ENCODE assay signal across 9 cellular contexts in genomic region chr5:119274024-119274766, GRCh38.
DNase-seq lines count a peak whose midpoint lies in the region; ATAC-seq and TF ChIP-seq lines count a peak whose summit lies in the region.
"Had no signal": no experiment of that assay in that cellular context is flagged by ENCODE, and none has a peak within 500 bp of the region (broad histone marks: within the 10 kb centered on the region; RNA-seq: fewer than 3 reads in every experiment).

No MANE protein-coding gene starts in this region.

- H2AFZ ChIP-seq in GM23338 (no peak overlapping the region), PC-9 (no peak overlapping the region)

- H3K4me3 Mint-ChIP-seq in GM23338, result no peak overlapping the region
- peak overlapping the region; percentile 77 for H3K4me3 Mint-ChIP-seq in stimulated activated naive B cell treated with anti-CD40 and anti-IgM and Interleukin-4, amounts not matched to agents 10 μg/mL and 1 μg/mL and 100 μg/mL, for 72 hours

- no peak for TF ChIP-seq POLR2A in esophagus squamous epithelium (IDR thresholded peaks at IDR 0.05)
- no peak for TF ChIP-seq POLR2A in GM18505 (IDR thresholded peaks at IDR 0.05; ENCODE audit: borderline replicate concordance, extremely low read depth, insufficient read depth, insufficient read length)

- CTCF ChIA-PET in PC-9 (lab: Charles Lee), result interaction anchor here (0.8 kb wide), 1 partner anchor 137 kb away, joined by 4 read pairs; no protein-coding TSS in a partner anchor

- no peaks in the 10 kb centered on the region for H4K20me1 ChIP-seq in GM23338 (replicated peaks; ENCODE audit: insufficient read depth)
- no peaks in the 10 kb centered on the region for H4K20me1 ChIP-seq in PC-9 (ENCODE audit: insufficient read depth)

- peaks cover 11% of the 10 kb centered on the region for H3K27me3 Mint-ChIP-seq in GM23338 (ENCODE audit: insufficient read depth, low read depth, poor library complexity)
- no peaks in the 10 kb centered on the region for H3K27me3 Mint-ChIP-seq in stimulated activated naive B cell treated with anti-CD40 and anti-IgM and Interleukin-4, amounts not matched to agents 10 μg/mL and 1 μg/mL and 100 μg/mL, for 72 hours

- H3K27ac ChIP-seq in GM23338 (ENCODE audit: low read depth) (no peak overlapping the region), PC-9 (peak overlapping the region; percentile 92), esophagus squamous epithelium (peak overlapping the region; percentile 53 to 78 (median 68))

- H3K9me3 ChIP-seq in PC-9 (ENCODE audit: insufficient read depth, low read depth), result no peaks in the 10 kb centered on the region
- no peaks in the 10 kb centered on the region for H3K9me3 ChIP-seq in esophagus squamous epithelium

- no peaks in the 10 kb centered on the region for H3K9me2 ChIP-seq in GM23338 (ENCODE audit: insufficient read depth)
- no peaks in the 10 kb centered on the region for H3K9me2 ChIP-seq in PC-9 (ENCODE audit: insufficient read depth)

- intact Hi-C loops in PC-9 (cut with micrococcal nuclease; ENCODE audit: unreplicated experiment) (loop anchor here (1.0 kb wide), 3 partner anchors 13 to 49 kb away; no protein-coding TSS in a partner anchor), esophagus squamous epithelium (cut with DNase I) (no loop called here)

- ATAC-seq in GM23338, result peak; percentile 19
- no peak for ATAC-seq in stimulated activated naive B cell treated with anti-CD40 and anti-IgM and Interleukin-4, amounts not matched to agents 10 μg/mL and 1 μg/mL and 100 μg/mL, for 72 hours (replicated peaks)
- ATAC-seq in GM19397 (IDR thresholded peaks at IDR 0.05; ENCODE audit: unreplicated experiment), result no peak
- ATAC-seq in GM18505 (IDR thresholded peaks at IDR 0.05; ENCODE audit: unreplicated experiment), result no peak

- no peak overlapping the region for H3K4me2 ChIP-seq in GM23338
- peak overlapping the region; percentile 71 for H3K4me2 ChIP-seq in PC-9

- H3K27ac Mint-ChIP-seq in GM23338, result no peak overlapping the region
- H3K27ac Mint-ChIP-seq in stimulated activated naive B cell treated with anti-CD40 and anti-IgM and Interleukin-4, amounts not matched to agents 10 μg/mL and 1 μg/mL and 100 μg/mL, for 72 hours, result peak overlapping the region; percentile 97

- H3K27me3 ChIP-seq in GM23338 (ENCODE audit: insufficient read depth) (peaks cover 11% of the 10 kb centered on the region), PC-9 (ENCODE audit: insufficient read depth, low read depth) (no peaks in the 10 kb centered on the region), esophagus squamous epithelium (no peaks in the 10 kb centered on the region)

- POLR2A ChIA-PET in PC-9 (lab: Charles Lee; ENCODE audit: unreplicated experiment), result no interaction called here

- DNase-seq in GM23338 (ENCODE audit: low spot score) (no peak), PC-9 (peak; percentile 70 to 97), esophagus squamous epithelium (lab: John Stamatoyannopoulos, UW) (no peak), NOMO-1 treated with dmso at 0.1 percent for 144 hours (lab: John Stamatoyannopoulos, UW; ENCODE audit: unreplicated experiment) (no peak), nucleus accumbens (lab: John Stamatoyannopoulos, UW) (no peak)
- no peak for DNase-seq in stimulated activated naive B cell treated with anti-CD40 and anti-IgM and Interleukin-4, amounts not matched to agents 10 μg/mL and 1 μg/mL and 100 μg/mL, for 72 hours
- DNase-seq: occipital lobe had no signal

- H3F3A ChIP-seq in GM23338 (replicated peaks; ENCODE audit: low read depth), result no peaks in the 10 kb centered on the region
- peaks cover 24% of the 10 kb centered on the region for H3F3A ChIP-seq in PC-9 (ENCODE audit: insufficient read depth, low read depth)

- peaks cover 16% of the 10 kb centered on the region for H3K4me1 ChIP-seq in GM23338 (ENCODE audit: insufficient read depth)
- peaks cover 54% of the 10 kb centered on the region for H3K4me1 ChIP-seq in PC-9 (replicated peaks; ENCODE audit: insufficient read depth)
- peaks cover 0 to 81% (median 35%) of the 10 kb centered on the region in 3 donors for H3K4me1 ChIP-seq in esophagus squamous epithelium

- peaks cover 24% of the 10 kb centered on the region for H3K4me1 Mint-ChIP-seq in GM23338
- peaks cover 77 to 100% of the 10 kb centered on the region in 2 donors for H3K4me1 Mint-ChIP-seq in stimulated activated naive B cell treated with anti-CD40 and anti-IgM and Interleukin-4, amounts not matched to agents 10 μg/mL and 1 μg/mL and 100 μg/mL, for 72 hours

- H3K36me3 Mint-ChIP-seq in GM23338 (ENCODE audit: low read depth), result no peaks in the 10 kb centered on the region
- peaks cover 8 to 18% of the 10 kb centered on the region in 2 donors for H3K36me3 Mint-ChIP-seq in stimulated activated naive B cell treated with anti-CD40 and anti-IgM and Interleukin-4, amounts not matched to agents 10 μg/mL and 1 μg/mL and 100 μg/mL, for 72 hours

- BruUV-seq in PC-9 (replicated peaks; lab: Mats Ljungman, UMichigan), result no TSS peak

- WGBS in esophagus squamous epithelium, 2 donors, result 29 to 35% methylated on average over 5 of the region's 5 CpGs

- H3K4me3 ChIP-seq in GM23338 (no peak overlapping the region), PC-9 (no peak overlapping the region), esophagus squamous epithelium (no peak overlapping the region)

- no peaks in the 10 kb centered on the region for H3K36me3 ChIP-seq in GM23338 (ENCODE audit: insufficient read depth)
- no peaks in the 10 kb centered on the region for H3K36me3 ChIP-seq in PC-9 (ENCODE audit: low read depth)
- H3K36me3 ChIP-seq in esophagus squamous epithelium, result no peaks in the 10 kb centered on the region

- no peaks in the 10 kb centered on the region for H3K9me3 Mint-ChIP-seq in GM23338
- H3K9me3 Mint-ChIP-seq in stimulated activated naive B cell treated with anti-CD40 and anti-IgM and Interleukin-4, amounts not matched to agents 10 μg/mL and 1 μg/mL and 100 μg/mL, for 72 hours, result no peaks in the 10 kb centered on the region

- TF ChIP-seq CTCF in GM23338 (conservative IDR thresholded peaks at IDR 0.05; ENCODE audit: low read depth in 2 of 2) (no peak), PC-9 (conservative IDR thresholded peaks at IDR 0.05) (no peak), esophagus squamous epithelium (IDR thresholded peaks at IDR 0.05) (no peak)

- H3K79me2 ChIP-seq in GM23338 (replicated peaks; ENCODE audit: insufficient read depth) (no peaks in the 10 kb centered on the region; the same call in 1 of the 2 replicates), PC-9 (ENCODE audit: low read depth) (peaks cover 28% of the 10 kb centered on the region)

TF ChIP-seq in GM23338, 12 proteins besides CTCF, POLR2A, EP300 and RAD21:
- no peak for TF ChIP-seq ZNF331 (CRISPR knock-in tag; IDR thresholded peaks at IDR 0.05; ENCODE audit: low read depth)
- TF ChIP-seq NANOG (IDR thresholded peaks at IDR 0.05; ENCODE audit: borderline replicate concordance), result no peak
- no peak for TF ChIP-seq REST (IDR thresholded peaks at IDR 0.05; ENCODE audit: unreplicated experiment)
- no peak for TF ChIP-seq STAT1 (IDR thresholded peaks at IDR 0.05; ENCODE audit: unreplicated experiment)
- no peak for TF ChIP-seq JUNB (IDR thresholded peaks at IDR 0.05; ENCODE audit: unreplicated experiment)
- no peak for TF ChIP-seq ZNF114 (CRISPR knock-in tag; IDR thresholded peaks at IDR 0.05)
- TF ChIP-seq POLR2AphosphoS5 (IDR thresholded peaks at IDR 0.05; ENCODE audit: low read depth), result no peak

Comparison
In these comparisons a context has a peak if more than half of its experiments do, and no peak if none do; other contexts are left out.
1. DNase-seq: peak in PC-9 (2 of 2); none in GM23338 (single experiment), esophagus squamous epithelium (single experiment), stimulated activated naive B cell treated with anti-CD40 and anti-IgM and Interleukin-4, amounts not matched to agents 10 μg/mL and 1 μg/mL and 100 μg/mL, for 72 hours (single experiment), NOMO-1 treated with dmso at 0.1 percent for 144 hours (single experiment) and nucleus accumbens (0 of 56).